Comparison of ENCODE assay signal across 2 cellular contexts in genomic region chr19:40565910-40566495, GRCh38.
TF ChIP-seq lines count a peak whose summit lies in the region.

No MANE protein-coding gene starts in this region.

TF ChIP-seq in SK-N-SH, 30 proteins besides CTCF, POLR2A, EP300 and RAD21 (continued from another document):
- TF ChIP-seq USF1 (IDR thresholded peaks at IDR 0.05; ENCODE audit: borderline replicate concordance, low read depth) = no peak
- no peak for TF ChIP-seq SIN3A (IDR thresholded peaks at IDR 0.05; ENCODE audit: borderline replicate concordance, low read depth, low read length)
- TF ChIP-seq GABPA (IDR thresholded peaks at IDR 0.05; ENCODE audit: low read depth) = no peak
- TF ChIP-seq EZH2phosphoT487 (IDR thresholded peaks at IDR 0.05; ENCODE audit: borderline replicate concordance, low read depth) = no peak
- no peak for TF ChIP-seq USF2 (IDR thresholded peaks at IDR 0.05; ENCODE audit: borderline replicate concordance, low read depth, low read length)
- TF ChIP-seq JUND (IDR thresholded peaks at IDR 0.05) = no peak
- no peak for TF ChIP-seq ELF1 (IDR thresholded peaks at IDR 0.05)
- TF ChIP-seq MAX (IDR thresholded peaks at IDR 0.05; ENCODE audit: low read depth) = no peak
- no peak for TF ChIP-seq TEAD4 (IDR thresholded peaks at IDR 0.05; ENCODE audit: borderline replicate concordance, insufficient read depth)
- TF ChIP-seq FOXM1 (IDR thresholded peaks at IDR 0.05; ENCODE audit: low read depth) = no peak
- TF ChIP-seq RXRA (IDR thresholded peaks at IDR 0.05; ENCODE audit: borderline replicate concordance, low read depth) = no peak
TF ChIP-seq in SK-N-SH: peak in this region for 0.

TF ChIP-seq in SK-N-SH treated with all-trans-retinoic acid at 6 μM for 48 hours, 23 proteins besides CTCF, POLR2A, EP300 and RAD21:
- TF ChIP-seq TSHZ2 (CRISPR knock-in tag; IDR thresholded peaks at IDR 0.05) (no peak), TCF4 (CRISPR knock-in tag; IDR thresholded peaks at IDR 0.05; ENCODE audit: borderline replicate concordance) (no peak), CREB5 (CRISPR knock-in tag; IDR thresholded peaks at IDR 0.05; ENCODE audit: low read depth) (no peak), GLIS3 (CRISPR knock-in tag; IDR thresholded peaks at IDR 0.05) (no peak), ZNF565 (CRISPR knock-in tag; conservative IDR thresholded peaks at IDR 0.05; ENCODE audit: low read depth) (no peak), ZFP3 (CRISPR knock-in tag; IDR thresholded peaks at IDR 0.05) (no peak), CSRNP3 (CRISPR knock-in tag; IDR thresholded peaks at IDR 0.05) (no peak), OSR1 (CRISPR knock-in tag; IDR thresholded peaks at IDR 0.05) (no peak), CSDC2 (CRISPR knock-in tag; IDR thresholded peaks at IDR 0.05) (no peak)
TF ChIP-seq in SK-N-SH treated with all-trans-retinoic acid at 6 μM for 48 hours: peak in this region for 0.
